21 cellular contexts compared by ENCODE assay signal in the genomic region with DNA sequence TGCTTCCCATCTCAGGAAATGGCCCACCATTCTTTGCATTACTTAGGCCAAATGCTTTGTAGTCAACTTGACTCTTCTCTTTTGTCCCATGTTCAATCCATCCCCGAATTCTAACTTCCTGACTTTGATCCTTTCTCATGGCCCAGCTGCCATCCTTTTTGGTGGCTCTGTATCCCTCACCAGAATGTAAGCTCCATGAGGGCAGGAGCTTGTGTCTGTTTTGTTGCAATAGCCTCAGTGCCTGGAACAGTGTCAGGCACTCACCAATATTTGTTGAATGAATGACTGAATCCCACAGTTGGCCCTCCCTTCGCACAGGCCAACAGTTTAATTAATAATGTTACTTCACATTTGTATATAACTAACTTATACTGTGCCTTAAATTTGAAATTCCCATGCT.
"Had no signal": no experiment of that assay in that cellular context is flagged by ENCODE, and none has a peak within 500 bp of the region (broad histone marks: within the 10 kb centered on the region; RNA-seq: fewer than 3 reads in every experiment).

No MANE protein-coding gene starts in this region.

- H3K4me3 ChIP-seq: pancreas, prostate gland, right lobe of liver, spleen, stomach, uterus had no signal

- H3K27ac ChIP-seq: pancreas, prostate gland, right lobe of liver, spleen, uterus had no signal

- H3K36me3 ChIP-seq: pancreas, prostate gland, right lobe of liver, spleen, stomach, uterus had no signal

- FAIRE-seq: islet of Langerhans, pancreas had no signal

- H3K9me3 Mint-ChIP-seq: naive thymus-derived CD4-positive, alpha-beta T cell; stimulated activated naive B cell treated with anti-CD40 and anti-IgM and Interleukin-4, amounts not matched to agents 10 μg/mL and 1 μg/mL and 100 μg/mL, for 72 hours; type B pancreatic cell had no signal

- H3K27me3 ChIP-seq: dorsolateral prefrontal cortex, pancreas, right lobe of liver, spleen, stomach, uterus had no signal

- H3K27ac Mint-ChIP-seq: stimulated activated naive B cell treated with anti-CD40 and anti-IgM and Interleukin-4, amounts not matched to agents 10 μg/mL and 1 μg/mL and 100 μg/mL, for 72 hours; type B pancreatic cell had no signal

- H3K9me3 ChIP-seq: pancreas, prostate gland, right lobe of liver, spleen, stomach, uterus had no signal

- ATAC-seq: naive thymus-derived CD4-positive, alpha-beta T cell; pancreas; right lobe of liver; stimulated activated naive B cell treated with anti-CD40 and anti-IgM and Interleukin-4, amounts not matched to agents 10 μg/mL and 1 μg/mL and 100 μg/mL, for 72 hours had no signal

- H3K27me3 Mint-ChIP-seq: stimulated activated naive B cell treated with anti-CD40 and anti-IgM and Interleukin-4, amounts not matched to agents 10 μg/mL and 1 μg/mL and 100 μg/mL, for 72 hours; type B pancreatic cell had no signal

- DNase-seq: cortex of kidney; effector CD8-positive, alpha-beta T cell; foreskin melanocyte; hippocampal formation; kidney glomerular epithelial cell; mesendoderm; naive thymus-derived CD4-positive, alpha-beta T cell; occipital lobe; pancreas; spleen; stimulated activated CD4-positive, alpha-beta T cell treated with anti-CD3 and anti-CD28 coated beads, Interleukin-15, amount 100 ng/mL, for 24 hours; stimulated activated CD4-positive, alpha-beta T cell treated with anti-CD3 and anti-CD28 coated beads, Interleukin-1b, Interleukin-23, amount 100 ng/mL, for 48 hours; stimulated activated CD4-positive, alpha-beta T cell treated with anti-CD3 and anti-CD28 coated beads, Interleukin-4, amount 100 ng/mL, for 24 hours; stimulated activated naive B cell treated with anti-CD40 and anti-IgM and Interleukin-4, amounts not matched to agents 10 μg/mL and 1 μg/mL and 100 μg/mL, for 72 hours; uterus had no signal

- H3K4me3 Mint-ChIP-seq: stimulated activated naive B cell treated with anti-CD40 and anti-IgM and Interleukin-4, amounts not matched to agents 10 μg/mL and 1 μg/mL and 100 μg/mL, for 72 hours; type B pancreatic cell had no signal
